In genomic region chr14:68816943-68817430, GRCh38 we compare ENCODE assay signal across 1 cellular context.
TF ChIP-seq lines count a peak whose summit lies in the region.

No MANE protein-coding gene starts in this region.

TF ChIP-seq in SK-N-SH treated with all-trans-retinoic acid at 6 μM for 48 hours, 23 proteins besides CTCF, POLR2A, EP300 and RAD21 (continued from another document):
- TF ChIP-seq ZNF565 (CRISPR knock-in tag; conservative IDR thresholded peaks at IDR 0.05; ENCODE audit: low read depth) (no peak), TOX (CRISPR knock-in tag; IDR thresholded peaks at IDR 0.05; ENCODE audit: borderline replicate concordance) (no peak), ZNF70 (CRISPR knock-in tag; IDR thresholded peaks at IDR 0.05) (no peak), CREB5 (CRISPR knock-in tag; IDR thresholded peaks at IDR 0.05; ENCODE audit: low read depth) (no peak), SNAI2 (CRISPR knock-in tag; IDR thresholded peaks at IDR 0.05) (no peak)
TF ChIP-seq in SK-N-SH treated with all-trans-retinoic acid at 6 μM for 48 hours: peak in this region for 0.
